ENCODE assay signal across 19 cellular contexts in genomic region chr9:71634753-71635152, GRCh38.
A peak's percentile ranks its signal among the peaks of the same experiment; 100 is the strongest.
DNase-seq lines count a peak whose midpoint lies in the region; ATAC-seq and TF ChIP-seq lines count a peak whose summit lies in the region.
"Had no signal": no experiment of that assay in that cellular context is flagged by ENCODE, and none has a peak within 500 bp of the region (broad histone marks: within the 10 kb centered on the region; RNA-seq: fewer than 3 reads in every experiment).

No MANE protein-coding gene starts in this region.

- intact Hi-C loops in dorsolateral prefrontal cortex (cut with DNase I), result loop anchor here in 1 of 2 donors (10.0 kb wide), 1 partner anchor 350 kb away; no protein-coding TSS in a partner anchor
- intact Hi-C loops in colonic mucosa (cut with DNase I), result no loop called here

- H3K9ac ChIP-seq in colonic mucosa (ENCODE audit: low read depth in 2 of 2, low read length in 2 of 2), result no peak overlapping the region

- DNase-seq in Caki2 (ENCODE audit: low read depth) (peak; percentile 4), NCI-H1417 treated with DMSO at 0.1 percent for 48 hours (lab: John Stamatoyannopoulos, UW) (peak; percentile 9), dorsolateral prefrontal cortex (no peak), kidney glomerular epithelial cell (lab: John Stamatoyannopoulos, UW) (peak; percentile 6), colonic mucosa (no peak), dermis blood vessel endothelial cell (no peak)
- DNase-seq: ACHN; AML-193; Caco-2; CD4-positive, CD25-positive, alpha-beta regulatory T cell; DMS79; IMR-90; NCI-H1930; NCI-H2171; NCI-H446; SJCRH30 had no signal

- TF ChIP-seq CTCF in dorsolateral prefrontal cortex (IDR thresholded peaks at IDR 0.05 in 54 of 56, conservative IDR thresholded peaks at IDR 0.05 in 2 of 56; ENCODE audit: low read depth in 1 of 56, partially characterized antibody in 56 of 56), result peak in 31 of 56 donors; percentile 7 to 59 (median 31)
- no peak for TF ChIP-seq CTCF in colonic mucosa (IDR thresholded peaks at IDR 0.05)

- H3K36me3 ChIP-seq in colonic mucosa, result no peaks in the 10 kb centered on the region
- H3K36me3 ChIP-seq: SJCRH30 had no signal

- H3K27ac ChIP-seq in dorsolateral prefrontal cortex (no peak overlapping the region), colonic mucosa (no peak overlapping the region)
- H3K27ac ChIP-seq: RWPE1, SJCRH30 had no signal

- ATAC-seq in GM19035 (IDR thresholded peaks at IDR 0.05; ENCODE audit: unreplicated experiment) (no peak), HG03135 (IDR thresholded peaks at IDR 0.05; ENCODE audit: unreplicated experiment) (no peak)

- H3K4me3 ChIP-seq in dorsolateral prefrontal cortex, result no peak overlapping the region
- no peak overlapping the region for H3K4me3 ChIP-seq in colonic mucosa
- H3K4me3 ChIP-seq: SJCRH30 had no signal

- in situ Hi-C loops in Caki2 (cut with HindIII; ENCODE audit: low pct_unique_long_range_greater_than_20kb, low sequenced_read_pairs), result no loop called here

- H3K9me3 ChIP-seq in colonic mucosa, result no peaks in the 10 kb centered on the region
- H3K9me3 ChIP-seq: Caco-2, SJCRH30 had no signal

- H3K4me1 ChIP-seq in colonic mucosa, result no peaks in the 10 kb centered on the region
- H3K4me1 ChIP-seq: Caco-2, SJCRH30 had no signal

- no peaks in the 10 kb centered on the region for H3K27me3 ChIP-seq in dorsolateral prefrontal cortex
- H3K27me3 ChIP-seq in colonic mucosa, result no peaks in the 10 kb centered on the region
- H3K27me3 ChIP-seq: SJCRH30 had no signal

Comparison
In these comparisons a context has a peak if more than half of its experiments do, and no peak if none do; other contexts are left out.
1. DNase-seq: peak in Caki2 (single experiment), NCI-H1417 treated with DMSO at 0.1 percent for 48 hours (single experiment) and kidney glomerular epithelial cell (single experiment); none in dorsolateral prefrontal cortex (0 of 10), colonic mucosa (single experiment) and dermis blood vessel endothelial cell (single experiment).